22 cellular contexts compared by ENCODE assay signal in the genomic region with DNA sequence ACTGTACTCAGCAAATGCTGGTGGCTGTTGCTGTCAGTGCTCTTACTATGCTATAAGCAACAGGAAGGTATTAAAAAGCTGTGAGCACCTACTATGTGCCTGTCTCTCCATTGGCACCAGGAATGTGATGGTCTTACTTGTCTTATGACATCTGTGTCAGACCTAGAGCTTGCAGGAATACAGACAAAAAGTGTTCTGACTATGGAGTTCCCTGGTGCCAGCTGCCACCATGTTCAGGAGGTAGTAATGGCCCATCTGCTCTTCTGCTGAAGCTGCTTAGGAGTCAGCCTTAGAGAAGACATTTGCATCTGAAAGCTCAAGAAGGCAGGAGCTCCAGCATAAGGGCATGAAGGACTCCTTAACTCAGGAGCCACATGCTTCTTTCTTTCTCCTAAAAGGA. TPM values are rescaled to one million over a fixed set of nuclear protein-coding genes. Genes with fewer than 3 reads are reported as not detected.
DNase-seq lines count a peak whose midpoint lies in the region; TF ChIP-seq lines count a peak whose summit lies in the region.
"Had no signal": no experiment of that assay in that cellular context is flagged by ENCODE, and none has a peak within 500 bp of the region (broad histone marks: within the 10 kb centered on the region; RNA-seq: fewer than 3 reads in every experiment).

No MANE protein-coding gene starts in this region.

- H3K27ac ChIP-seq in left ventricle myocardium inferior (replicated peaks) (peak overlapping the region; percentile 85), cingulate gyrus (ENCODE audit: low read depth, low read length) (peak overlapping the region; percentile 72), neural cell (ENCODE audit: low read length) (peak overlapping the region; percentile 9)
- H3K27ac ChIP-seq: BLaER1, GM23248, RWPE1 had no signal

- H3K79me2 ChIP-seq in neural cell (replicated peaks; ENCODE audit: insufficient read depth, low read length): no peaks in the 10 kb centered on the region

- no peaks in the 10 kb centered on the region for H3F3A ChIP-seq in neural cell (ENCODE audit: insufficient read depth, low read length, poor library complexity, severe bottlenecking)

- no peak overlapping the region for H3K9ac ChIP-seq in neural cell (ENCODE audit: low read length)
- H3K9ac ChIP-seq: BLaER1, GM23248 had no signal

- H3K4me3 ChIP-seq in left ventricle myocardium inferior (no peak overlapping the region), neural cell (ENCODE audit: low read length) (no peak overlapping the region)
- H3K4me3 ChIP-seq: BLaER1, GM23248 had no signal

- no peak overlapping the region for H2AFZ ChIP-seq in neural cell (ENCODE audit: low read depth, low read length)

- H3K4me1 ChIP-seq in left ventricle myocardium inferior: peaks cover 46% of the 10 kb centered on the region

- H3K36me3 ChIP-seq in left ventricle myocardium inferior (no peaks in the 10 kb centered on the region), neural cell (ENCODE audit: insufficient read depth, low read length) (no peaks in the 10 kb centered on the region)
- H3K36me3 ChIP-seq: BLaER1 had no signal

- no peaks in the 10 kb centered on the region for H3K9me2 ChIP-seq in neural cell (ENCODE audit: insufficient read depth, low read length)

- TF ChIP-seq CTCF in left ventricle myocardium inferior (IDR thresholded peaks at IDR 0.05; ENCODE audit: borderline replicate concordance) (no peak), neural cell (IDR thresholded peaks at IDR 0.05; ENCODE audit: poor library complexity, severe bottlenecking) (no peak)

- DNase-seq in left ventricle myocardium inferior (no peak), cardiac septum (ENCODE audit: low spot score) (no peak), DMS53 treated with DMSO at 0.1 percent for 48 hours (lab: John Stamatoyannopoulos, UW; ENCODE audit: unreplicated experiment) (no peak), activated gamma-delta T cell (lab: John Stamatoyannopoulos, UW) (no peak)
- DNase-seq in activated CD4-positive, CD25-positive, alpha-beta regulatory T cell (lab: John Stamatoyannopoulos, UW): no peak
- DNase-seq: CD4-positive, CD25-positive, alpha-beta regulatory T cell; H7; NCI-H1092; NCI-H1417 treated with DMSO at 0.1 percent for 48 hours; NCI-H1694 treated with DMSO at 0.1 percent for 48 hours; NCI-H2081; NCI-H2227 treated with DMSO at 0.1 percent for 48 hours; SHP77 had no signal

- intact Hi-C loops in left ventricle myocardium inferior (cut with micrococcal nuclease) (no loop called here), cardiac septum (cut with DNase I) (no loop called here)

- H4K20me1 ChIP-seq in neural cell (ENCODE audit: insufficient read depth): no peaks in the 10 kb centered on the region
- H4K20me1 ChIP-seq: BLaER1 had no signal

- TF ChIP-seq EP300 in neural cell (conservative IDR thresholded peaks at IDR 0.05; ENCODE audit: poor library complexity, severe bottlenecking): no peak

- H3K27me3 ChIP-seq in left ventricle myocardium inferior (ENCODE audit: low read depth) (no peaks in the 10 kb centered on the region), neural cell (ENCODE audit: insufficient read depth, low read depth, low read length) (peaks cover 5% of the 10 kb centered on the region)
- H3K27me3 ChIP-seq: BLaER1 had no signal

- H3K9me3 ChIP-seq in left ventricle myocardium inferior (replicated peaks) (peaks cover 5% of the 10 kb centered on the region), neural cell (ENCODE audit: low read length) (no peaks in the 10 kb centered on the region)
- H3K9me3 ChIP-seq: BLaER1 had no signal

- no peak overlapping the region for H3K4me2 ChIP-seq in neural cell (ENCODE audit: low read length)
- H3K4me2 ChIP-seq: BLaER1 had no signal

- no peak for TF ChIP-seq RAD21 in neural cell (conservative IDR thresholded peaks at IDR 0.05)

TF ChIP-seq in neural cell, 6 proteins besides CTCF, POLR2A, EP300 and RAD21:
- TF ChIP-seq SMC3 (conservative IDR thresholded peaks at IDR 0.05; ENCODE audit: poor library complexity) (no peak), POLR2AphosphoS5 (IDR thresholded peaks at IDR 0.05) (no peak), TAF1 (IDR thresholded peaks at IDR 0.05; ENCODE audit: low read depth) (no peak)

RNA-seq across cellular contexts. Expression of gene MAB21L3, which starts 52.3 kb away (rescaled TPM):
- total RNA-seq in left ventricle myocardium inferior: not detected
- total RNA-seq in cardiac septum: not detected
- not detected in 2 replicates for polyA plus RNA-seq in neural cell
- not detected in 2 replicates for polyA minus RNA-seq in neural cell
- total RNA-seq: A172; CD4-positive, CD25-positive, alpha-beta regulatory T cell; NCI-H460; SK-MEL-5 had no signal
- polyA plus RNA-seq: CD4-positive, CD25-positive, alpha-beta regulatory T cell; IgD-negative memory B cell had no signal

Comparison
In these comparisons a context has a peak if more than half of its experiments do, and no peak if none do; other contexts are left out.
1. H3K27ac ChIP-seq: peak in every context shown above with its lines; median percentile 85 in left ventricle myocardium inferior; 72 in cingulate gyrus; 9 in neural cell.